15 cellular contexts compared by ENCODE assay signal in genomic region chr4:166816901-166817300, GRCh38.
DNase-seq lines count a peak whose midpoint lies in the region; ATAC-seq and TF ChIP-seq lines count a peak whose summit lies in the region.
"Had no signal": no experiment of that assay in that cellular context is flagged by ENCODE, and none has a peak within 500 bp of the region (broad histone marks: within the 10 kb centered on the region; RNA-seq: fewer than 3 reads in every experiment).

No MANE protein-coding gene starts in this region.

- H3K9me3 ChIP-seq in adipocyte (ENCODE audit: control insufficient read depth, low read length) (no peaks in the 10 kb centered on the region), gastroesophageal sphincter (no peaks in the 10 kb centered on the region)
- H3K9me3 ChIP-seq: esophagus muscularis mucosa had no signal

- H3K27ac ChIP-seq in gastroesophageal sphincter = no peak overlapping the region
- H3K27ac ChIP-seq: esophagus muscularis mucosa had no signal

- no peaks in the 10 kb centered on the region for H3K27me3 ChIP-seq in adipocyte (replicated peaks; ENCODE audit: control insufficient read depth, insufficient read depth, low read length)
- no peaks in the 10 kb centered on the region for H3K27me3 ChIP-seq in gastroesophageal sphincter
- H3K27me3 ChIP-seq: esophagus muscularis mucosa had no signal

- H3K4me3 ChIP-seq in adipocyte (ENCODE audit: low read length) (no peak overlapping the region), gastroesophageal sphincter (no peak overlapping the region)
- H3K4me3 ChIP-seq: esophagus muscularis mucosa had no signal

- 0% methylated on average over 3 of the region's 3 CpGs; no CpG with 5 or more reads in 1 of the 2 donors for WGBS in gastroesophageal sphincter (ENCODE audit: low coverage in 1 of 2), 2 donors

- H3K36me3 ChIP-seq in adipocyte (ENCODE audit: control insufficient read depth, insufficient read depth, low read length, severe bottlenecking) (no peaks in the 10 kb centered on the region), gastroesophageal sphincter (no peaks in the 10 kb centered on the region)
- H3K36me3 ChIP-seq: esophagus muscularis mucosa had no signal

- ATAC-seq in left colon (peak; percentile 100), gastroesophageal sphincter (no peak), HG02840 (IDR thresholded peaks at IDR 0.05; ENCODE audit: low FRiP score, unreplicated experiment) (no peak), HG03442 (IDR thresholded peaks at IDR 0.05; ENCODE audit: unreplicated experiment) (no peak)
- ATAC-seq: activated T-cell treated with anti-CD3 and anti-CD28 coated beads, Interleukin-2, amount 50 U/mL, for 72 hours; left ventricle myocardium superior had no signal

- intact Hi-C loops in left colon (cut with DNase I, micrococcal nuclease) = no loop called here

- TF ChIP-seq POLR2A in gastroesophageal sphincter (IDR thresholded peaks at IDR 0.05) = no peak

- no peak for TF ChIP-seq EP300 in gastroesophageal sphincter (IDR thresholded peaks at IDR 0.05)

- DNase-seq in Ammon's horn (ENCODE audit: low spot score) = peak; percentile 9
- DNase-seq in HT-29 (ENCODE audit: low spot score) = peak; percentile 6
- peak; percentile 4 for DNase-seq in adipocyte (ENCODE audit: low read depth)
- DNase-seq in left colon = peak; percentile 28 to 72
- DNase-seq in GM03348 (ENCODE audit: low spot score) = no peak
- DNase-seq: activated T-cell treated with anti-CD3 and anti-CD28 coated beads, Interleukin-2, amount 50 U/mL, for 72 hours; amygdala; left ventricle myocardium superior; NCI-H748 treated with DMSO at 0.1 percent for 48 hours; nephron progenitor cell; stimulated activated naive CD4-positive, alpha-beta T cell treated with Interleukin-2 at 50 U/mL for 16 hours had no signal

- H3K9ac ChIP-seq in adipocyte (ENCODE audit: low read length) = no peak overlapping the region

- H3K4me1 ChIP-seq in adipocyte (ENCODE audit: control insufficient read depth, insufficient read depth, low read length) (no peaks in the 10 kb centered on the region), gastroesophageal sphincter (no peaks in the 10 kb centered on the region)
- H3K4me1 ChIP-seq: esophagus muscularis mucosa had no signal

- TF ChIP-seq CTCF in gastroesophageal sphincter (IDR thresholded peaks at IDR 0.05) = no peak
